ENCODE assay signal across 9 cellular contexts in genomic region chr15:67762610-67763368, GRCh38.
A peak's percentile ranks its signal among the peaks of the same experiment; 100 is the strongest.
DNase-seq lines count a peak whose midpoint lies in the region; ATAC-seq and TF ChIP-seq lines count a peak whose summit lies in the region.
"Had no signal": no experiment of that assay in that cellular context is flagged by ENCODE, and none has a peak within 500 bp of the region (broad histone marks: within the 10 kb centered on the region; RNA-seq: fewer than 3 reads in every experiment).

No MANE protein-coding gene starts in this region.

- peaks cover 5% of the 10 kb centered on the region for H3K36me3 Mint-ChIP-seq in activated naive CD4-positive, alpha-beta T cell treated with anti-CD3 and anti-CD28 coated beads, Interleukin-2, amount 10 ng/mL, durations not matched to agents 7 days and 5 days

- CTCF ChIA-PET in activated naive CD4-positive, alpha-beta T cell treated with anti-CD3 and anti-CD28 coated beads, Interleukin-2, amount 10 ng/mL, durations not matched to agents 7 days and 5 days (lab: Charles Lee) = interaction anchor here (0.7 kb wide), 1 partner anchor 51 kb away, joined by 3 read pairs; no protein-coding TSS in a partner anchor

- intact Hi-C loops in upper lobe of right lung (cut with DNase I) = no loop called here

- peaks cover 6% of the 10 kb centered on the region for H3K4me1 ChIP-seq in upper lobe of right lung

- no peak overlapping the region for H3K4me3 ChIP-seq in upper lobe of right lung
- H3K4me3 ChIP-seq: lung, Peyer's patch had no signal

- peak overlapping the region; percentile 2 for H3K27ac Mint-ChIP-seq in activated naive CD4-positive, alpha-beta T cell treated with anti-CD3 and anti-CD28 coated beads, Interleukin-2, amount 10 ng/mL, durations not matched to agents 7 days and 5 days

- peak; percentile 83 for ATAC-seq in GM19455 (IDR thresholded peaks at IDR 0.05; ENCODE audit: unreplicated experiment)
- peak; percentile 68 for ATAC-seq in HG03439 (IDR thresholded peaks at IDR 0.05; ENCODE audit: unreplicated experiment)
- ATAC-seq in upper lobe of right lung = no peak

- H3K27me3 Mint-ChIP-seq in activated naive CD4-positive, alpha-beta T cell treated with anti-CD3 and anti-CD28 coated beads, Interleukin-2, amount 10 ng/mL, durations not matched to agents 7 days and 5 days = no peaks in the 10 kb centered on the region

- DNase-seq in activated naive CD4-positive, alpha-beta T cell treated with anti-CD3 and anti-CD28 coated beads, Interleukin-2, amount 10 ng/mL, durations not matched to agents 7 days and 5 days = peak; percentile 60
- DNase-seq in stimulated activated CD4-positive, alpha-beta T cell treated with anti-CD3 and anti-CD28 coated beads, TNF-alpha, amount 100 ng/mL, for 4 hours (ENCODE audit: low read depth in 3 of 3) = peak; percentile 29 to 37 (median 35)
- DNase-seq in medulla oblongata (ENCODE audit: extremely low spot score) = no peak
- no peak for DNase-seq in NCI-H69 (lab: John Stamatoyannopoulos, UW)
- no peak for DNase-seq in upper lobe of right lung

- no peak overlapping the region for H3K27ac ChIP-seq in upper lobe of right lung
- H3K27ac ChIP-seq: Peyer's patch had no signal

- no peaks in the 10 kb centered on the region for H3K9me3 Mint-ChIP-seq in activated naive CD4-positive, alpha-beta T cell treated with anti-CD3 and anti-CD28 coated beads, Interleukin-2, amount 10 ng/mL, durations not matched to agents 7 days and 5 days

- no peaks in the 10 kb centered on the region for H3K27me3 ChIP-seq in upper lobe of right lung
- H3K27me3 ChIP-seq: Peyer's patch had no signal

- TF ChIP-seq CTCF in upper lobe of right lung (IDR thresholded peaks at IDR 0.05) = no peak

- no peaks in the 10 kb centered on the region for H3K36me3 ChIP-seq in upper lobe of right lung
- H3K36me3 ChIP-seq: Peyer's patch had no signal

- H3K4me1 Mint-ChIP-seq in activated naive CD4-positive, alpha-beta T cell treated with anti-CD3 and anti-CD28 coated beads, Interleukin-2, amount 10 ng/mL, durations not matched to agents 7 days and 5 days = peaks cover 56% of the 10 kb centered on the region

- no peak overlapping the region for H3K4me3 Mint-ChIP-seq in activated naive CD4-positive, alpha-beta T cell treated with anti-CD3 and anti-CD28 coated beads, Interleukin-2, amount 10 ng/mL, durations not matched to agents 7 days and 5 days

- no peaks in the 10 kb centered on the region for H3K9me3 ChIP-seq in upper lobe of right lung
- H3K9me3 ChIP-seq: Peyer's patch had no signal

Comparison
In these comparisons a context has a peak if more than half of its experiments do, and no peak if none do; other contexts are left out.
1. DNase-seq: peak in activated naive CD4-positive, alpha-beta T cell treated with anti-CD3 and anti-CD28 coated beads, Interleukin-2, amount 10 ng/mL, durations not matched to agents 7 days and 5 days (single experiment) and stimulated activated CD4-positive, alpha-beta T cell treated with anti-CD3 and anti-CD28 coated beads, TNF-alpha, amount 100 ng/mL, for 4 hours (3 of 3); none in medulla oblongata (single experiment), NCI-H69 (single experiment) and upper lobe of right lung (single experiment).